Comparison of ENCODE assay signal across 8 cellular contexts in the genomic region with DNA sequence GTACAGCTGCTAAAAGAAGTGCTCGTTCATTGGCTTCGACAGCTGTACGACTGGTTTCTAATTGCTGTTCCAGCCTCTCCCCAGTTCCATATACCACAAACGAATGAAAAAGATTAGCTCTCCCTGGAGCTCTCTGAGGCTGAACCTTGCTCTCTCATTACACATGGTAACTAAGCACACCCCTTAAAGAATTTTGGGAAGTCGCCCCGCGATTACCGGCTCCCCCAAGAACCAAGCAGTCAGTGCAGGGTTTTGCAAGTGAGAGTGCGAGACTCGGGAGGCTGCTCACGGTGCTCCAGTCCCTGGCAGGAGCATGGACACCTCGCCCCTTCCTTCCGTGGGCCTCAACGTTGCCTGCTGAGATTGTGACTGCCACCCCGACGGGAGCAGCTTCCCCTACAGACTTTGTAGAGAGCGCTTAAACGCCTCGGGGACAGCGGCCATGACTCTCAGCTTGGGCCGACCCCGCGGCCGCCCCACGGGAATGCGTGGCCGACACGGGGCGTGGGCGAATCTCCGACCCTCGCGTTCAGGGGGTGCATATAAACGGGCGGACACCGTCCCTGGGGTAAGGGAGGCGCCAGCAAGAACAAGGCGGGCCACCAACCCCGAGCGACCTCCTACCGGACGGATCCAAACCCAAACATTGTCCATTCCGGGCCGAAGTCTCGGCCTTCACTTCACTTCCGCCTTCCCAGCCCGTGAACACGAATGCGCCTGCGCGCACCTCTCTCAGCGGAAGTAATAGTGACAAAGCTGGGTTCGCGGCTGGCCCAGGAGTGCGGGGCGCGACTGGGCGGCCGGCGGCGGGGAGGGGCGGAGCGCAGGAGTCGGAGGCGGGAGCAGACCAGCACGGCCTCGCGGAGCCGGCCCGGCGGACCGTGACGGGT. TPM values are rescaled to one million over a fixed set of nuclear protein-coding genes. Genes with fewer than 3 reads are reported as not detected.
DNase-seq lines count a peak whose midpoint lies in the region; ATAC-seq, FAIRE-seq and TF ChIP-seq lines count a peak whose summit lies in the region.

A gene with protein sequence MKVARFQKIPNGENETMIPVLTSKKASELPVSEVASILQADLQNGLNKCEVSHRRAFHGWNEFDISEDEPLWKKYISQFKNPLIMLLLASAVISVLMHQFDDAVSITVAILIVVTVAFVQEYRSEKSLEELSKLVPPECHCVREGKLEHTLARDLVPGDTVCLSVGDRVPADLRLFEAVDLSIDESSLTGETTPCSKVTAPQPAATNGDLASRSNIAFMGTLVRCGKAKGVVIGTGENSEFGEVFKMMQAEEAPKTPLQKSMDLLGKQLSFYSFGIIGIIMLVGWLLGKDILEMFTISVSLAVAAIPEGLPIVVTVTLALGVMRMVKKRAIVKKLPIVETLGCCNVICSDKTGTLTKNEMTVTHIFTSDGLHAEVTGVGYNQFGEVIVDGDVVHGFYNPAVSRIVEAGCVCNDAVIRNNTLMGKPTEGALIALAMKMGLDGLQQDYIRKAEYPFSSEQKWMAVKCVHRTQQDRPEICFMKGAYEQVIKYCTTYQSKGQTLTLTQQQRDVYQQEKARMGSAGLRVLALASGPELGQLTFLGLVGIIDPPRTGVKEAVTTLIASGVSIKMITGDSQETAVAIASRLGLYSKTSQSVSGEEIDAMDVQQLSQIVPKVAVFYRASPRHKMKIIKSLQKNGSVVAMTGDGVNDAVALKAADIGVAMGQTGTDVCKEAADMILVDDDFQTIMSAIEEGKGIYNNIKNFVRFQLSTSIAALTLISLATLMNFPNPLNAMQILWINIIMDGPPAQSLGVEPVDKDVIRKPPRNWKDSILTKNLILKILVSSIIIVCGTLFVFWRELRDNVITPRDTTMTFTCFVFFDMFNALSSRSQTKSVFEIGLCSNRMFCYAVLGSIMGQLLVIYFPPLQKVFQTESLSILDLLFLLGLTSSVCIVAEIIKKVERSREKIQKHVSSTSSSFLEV (plus strand): TSS at position 845 of the 890 bp plus-strand sequence. CDS start 686 bp downstream, outside the sequence.

- H3K27me3 ChIP-seq in keratinocyte (ENCODE audit: control insufficient read depth, extremely low read depth, insufficient read depth, low read length): no peaks in the 10 kb centered on the region

- H3K9me1 ChIP-seq in keratinocyte (ENCODE audit: control insufficient read depth, extremely low read depth, insufficient read depth, low read length): no peaks in the 10 kb centered on the region

- H3K4me1 ChIP-seq in keratinocyte (ENCODE audit: control insufficient read depth, extremely low read depth, insufficient read depth, low read length): peaks cover 14% of the 10 kb centered on the region

- H3K9me3 ChIP-seq in keratinocyte (ENCODE audit: control insufficient read depth, low read depth, low read length): no peaks in the 10 kb centered on the region

- H4K20me1 ChIP-seq in keratinocyte (ENCODE audit: control insufficient read depth, extremely low read depth, insufficient read depth, low read length): no peaks in the 10 kb centered on the region

- dilution Hi-C loops in keratinocyte (cut with MboI; ENCODE audit: extremely low pct_ligation_motif_present, low sequenced_read_pairs): no loop called here

- H3K36me3 ChIP-seq in keratinocyte (ENCODE audit: control insufficient read depth in 2 of 2, extremely low read depth in 1 of 2, insufficient read depth in 2 of 2, low read length in 2 of 2): no peaks in the 10 kb centered on the region

- H3K4me2 ChIP-seq in keratinocyte (ENCODE audit: control insufficient read depth, extremely low read depth, insufficient read depth, low read depth, low read length): peak within 1 kb of the TSS; percentile 97

- peaks cover 47% of the 10 kb centered on the region for H3K79me2 ChIP-seq in keratinocyte (ENCODE audit: control insufficient read depth, insufficient read depth, low read length)

- peak within 1 kb of the TSS; percentile 82 to 88 (median 85) for H3K4me3 ChIP-seq in keratinocyte (ENCODE audit: control insufficient read depth in 2 of 3, extremely low read depth in 1 of 3, insufficient read depth in 2 of 3, low read depth in 1 of 3, low read length in 3 of 3)

- peak within 1 kb of the TSS; percentile 95 for H3K27ac ChIP-seq in keratinocyte (ENCODE audit: control insufficient read depth, insufficient read depth, low read length)

- H3K9ac ChIP-seq in keratinocyte (ENCODE audit: control insufficient read depth, extremely low read depth, insufficient read depth, low read length): peak within 1 kb of the TSS; percentile 97

- TF ChIP-seq CTCF in keratinocyte (optimal IDR thresholded peaks at IDR 0.05 in 1 of 3, IDR thresholded peaks at IDR 0.05 in 1 of 3, conservative IDR thresholded peaks at IDR 0.05 in 1 of 3; ENCODE audit: extremely low read depth in 1 of 3, insufficient read depth in 2 of 3, low read length in 3 of 3): peak in 1 of 3 experiments; percentile 4

- ATAC-seq in GM19043 (IDR thresholded peaks at IDR 0.05; ENCODE audit: low read depth, unreplicated experiment) (peak; percentile 85), HG03378 (IDR thresholded peaks at IDR 0.05; ENCODE audit: unreplicated experiment) (peak; percentile 74)

- DNase-seq in AG20443 (ENCODE audit: low spot score): peak; percentile 97
- DNase-seq in NCI-H446 treated with DMSO at 0.1 percent for 48 hours (lab: John Stamatoyannopoulos, UW): peak; percentile 89
- peak; percentile 94 for DNase-seq in activated CD4-positive, CD25-positive, alpha-beta regulatory T cell treated with anti-CD3 and anti-CD28 coated beads, Interleukin-2, amount 50 U/mL, for 72 hours
- peak; percentile 22 to 64 for DNase-seq in cerebellar nuclear complex (lab: John Stamatoyannopoulos, UW)
- peak; percentile 55 for DNase-seq in keratinocyte (ENCODE audit: low read depth, low spot score)
- DNase-seq in stimulated activated CD4-positive, alpha-beta T cell treated with anti-CD3 and anti-CD28 coated beads, Interleukin-15, amount 100 ng/mL, for 1 hour (ENCODE audit: low read depth in 1 of 2, low spot score in 1 of 2): peak; percentile 79 to 82

- H2AFZ ChIP-seq in keratinocyte (ENCODE audit: control insufficient read depth, low read length): peak within 1 kb of the TSS; percentile 56

- FAIRE-seq in keratinocyte (lab: Jason Lieb, UNC): no peak

RNA-seq across cellular contexts. Expression of the gene that starts here (rescaled TPM):
- polyA plus RNA-seq in keratinocyte: 91.3 to 141 TPM (median 112 TPM) in 3 replicates
- polyA plus RNA-seq in keratinocyte (2011; ENCODE audit: low read depth): 221 TPM
- polyA plus RNA-seq in keratinocyte (2011; cell fraction: cytosol; rRNA removed): 52.1 and 106 TPM in 2 replicates
- 149 and 200 TPM in 2 replicates for polyA plus RNA-seq in keratinocyte (2011; cell fraction: nucleus; rRNA removed)
- 64.0 and 75.1 TPM in 2 replicates for polyA plus RNA-seq in keratinocyte (2012; ENCODE audit: low replicate concordance)
- 32.8 to 260 TPM (median 161 TPM) in 3 replicates for polyA minus RNA-seq in keratinocyte
- polyA minus RNA-seq in keratinocyte (2011; cell fraction: cytosol; rRNA and poly(A)+ RNA removed): 85.2 TPM
- 143 and 252 TPM in 2 replicates for polyA minus RNA-seq in keratinocyte (2011; cell fraction: nucleus; rRNA and poly(A)+ RNA removed)

Comparison
In these comparisons a context has a peak if more than half of its experiments do, and no peak if none do; other contexts are left out.
1. Peak in every context shown above with its lines: DNase-seq, ATAC-seq, H3K4me3 ChIP-seq and H3K27ac ChIP-seq.
2. DNase-seq: peak in every context shown above with its lines; median percentile 97 in AG20443; 94 in activated CD4-positive, CD25-positive, alpha-beta regulatory T cell treated with anti-CD3 and anti-CD28 coated beads, Interleukin-2, amount 50 U/mL, for 72 hours; 89 in NCI-H446 treated with DMSO at 0.1 percent for 48 hours; 80 in stimulated activated CD4-positive, alpha-beta T cell treated with anti-CD3 and anti-CD28 coated beads, Interleukin-15, amount 100 ng/mL, for 1 hour; 55 in keratinocyte; 43 in cerebellar nuclear complex.